In genomic region chr5:56259002-56259511, GRCh38 we compare ENCODE assay signal across 9 cellular contexts. TPM values are rescaled to one million over a fixed set of nuclear protein-coding genes. Genes with fewer than 3 reads are reported as not detected.
DNase-seq lines count a peak whose midpoint lies in the region; ATAC-seq and TF ChIP-seq lines count a peak whose summit lies in the region.
"Had no signal": no experiment of that assay in that cellular context is flagged by ENCODE, and none has a peak within 500 bp of the region (broad histone marks: within the 10 kb centered on the region; RNA-seq: fewer than 3 reads in every experiment).

No MANE protein-coding gene starts in this region.

- no peak overlapping the region for H3K27ac Mint-ChIP-seq in CD8-positive, alpha-beta T cell

- DNase-seq in ACHN: peak; percentile 28
- DNase-seq in RWPE2 (ENCODE audit: low spot score): no peak
- DNase-seq in right cardiac atrium: peak in 1 of 3 donors; percentile 30
- no peak for DNase-seq in NCI-H1694 treated with DMSO at 0.1 percent for 48 hours (lab: John Stamatoyannopoulos, UW)
- no peak for DNase-seq in CD8-positive, alpha-beta T cell
- DNase-seq in ureter (ENCODE audit: low spot score): no peak
- DNase-seq: GF-D8 had no signal

- H3K4me3 Mint-ChIP-seq in CD8-positive, alpha-beta T cell: no peak overlapping the region

- POLR2A ChIA-PET in CD8-positive, alpha-beta T cell (lab: Charles Lee): no interaction called here

- H3K27me3 ChIP-seq in RWPE2 (ENCODE audit: insufficient read depth, poor library complexity, severe bottlenecking) (no peaks in the 10 kb centered on the region), right cardiac atrium (ENCODE audit: control insufficient read depth, insufficient read depth) (no peaks in the 10 kb centered on the region)
- no peaks in the 10 kb centered on the region for H3K27me3 ChIP-seq in CD8-positive, alpha-beta T cell (ENCODE audit: insufficient read depth, low read length)

- no peak for TF ChIP-seq CTCF in RWPE2 (IDR thresholded peaks at IDR 0.05; ENCODE audit: poor library complexity, severe bottlenecking)
- TF ChIP-seq CTCF in CD8-positive, alpha-beta T cell (IDR thresholded peaks at IDR 0.05): no peak

- H3K27ac ChIP-seq in RWPE2 (ENCODE audit: poor library complexity, severe bottlenecking) (no peak overlapping the region), right cardiac atrium (ENCODE audit: low read length) (no peak overlapping the region)
- H3K27ac ChIP-seq in CD8-positive, alpha-beta T cell (ENCODE audit: low read depth, low read length): no peak overlapping the region

- intact Hi-C loops in right cardiac atrium (cut with DNase I): no loop called here
- intact Hi-C loops in CD8-positive, alpha-beta T cell (cut with DNase I, micrococcal nuclease): no loop called here

- no peaks in the 10 kb centered on the region for H3K36me3 ChIP-seq in RWPE2 (ENCODE audit: low read depth)
- H3K36me3 ChIP-seq in CD8-positive, alpha-beta T cell (ENCODE audit: insufficient read depth, low read length): no peaks in the 10 kb centered on the region

- peaks cover 3% of the 10 kb centered on the region for H3K27me3 Mint-ChIP-seq in CD8-positive, alpha-beta T cell (ENCODE audit: low read depth)

- H3K36me3 Mint-ChIP-seq in CD8-positive, alpha-beta T cell: no peaks in the 10 kb centered on the region

- H3K9me3 ChIP-seq in RWPE2 (ENCODE audit: severe bottlenecking) (no peaks in the 10 kb centered on the region), right cardiac atrium (ENCODE audit: control insufficient read depth, low read length) (no peaks in the 10 kb centered on the region)
- H3K9me3 ChIP-seq in CD8-positive, alpha-beta T cell (ENCODE audit: low read length): no peaks in the 10 kb centered on the region

- CTCF ChIA-PET in CD8-positive, alpha-beta T cell (lab: Charles Lee): interaction anchor here (1.2 kb wide), 1 partner anchor 12 kb away, joined by 3 read pairs; no protein-coding TSS in a partner anchor

- in situ Hi-C loops in ACHN (cut with HindIII; ENCODE audit: low pct_ligation_motif_present, low pct_unique_long_range_greater_than_20kb, low sequenced_read_pairs): no loop called here

- H3K4me1 Mint-ChIP-seq in CD8-positive, alpha-beta T cell (ENCODE audit: low read depth): no peaks in the 10 kb centered on the region

- no peak overlapping the region for H3K4me3 ChIP-seq in RWPE2 (ENCODE audit: severe bottlenecking)
- H3K4me3 ChIP-seq in right cardiac atrium (ENCODE audit: low read length): peak overlapping the region; percentile 20
- H3K4me3 ChIP-seq in CD8-positive, alpha-beta T cell (ENCODE audit: low read depth, low read length): no peak overlapping the region

- 24% methylated on average over 2 of the region's 2 CpGs for WGBS in right cardiac atrium

- H3K4me1 ChIP-seq in RWPE2 (ENCODE audit: insufficient read depth, poor library complexity, severe bottlenecking) (no peaks in the 10 kb centered on the region), right cardiac atrium (ENCODE audit: control insufficient read depth, insufficient read depth, low read length) (no peaks in the 10 kb centered on the region)
- no peaks in the 10 kb centered on the region for H3K4me1 ChIP-seq in CD8-positive, alpha-beta T cell (ENCODE audit: insufficient read depth, low read length)

- H3K9me3 Mint-ChIP-seq in CD8-positive, alpha-beta T cell: no peaks in the 10 kb centered on the region

- ATAC-seq in GM18870 (IDR thresholded peaks at IDR 0.05; ENCODE audit: unreplicated experiment): peak; percentile 75
- ATAC-seq in RWPE2 (ENCODE audit: low read depth): peak; percentile 93
- peak; percentile 77 to 91 for ATAC-seq in right cardiac atrium
- ATAC-seq in HG03095 (IDR thresholded peaks at IDR 0.05; ENCODE audit: unreplicated experiment): no peak
- no peak for ATAC-seq in CD8-positive, alpha-beta T cell

RNA-seq across cellular contexts. Expression of gene ANKRD55, which starts 25.9 kb away (rescaled TPM):
- under 1 TPM in 2 of 4 donors, not detected in 2; 0.20 to 0.21 TPM for total RNA-seq in right cardiac atrium
- 0.09 TPM for polyA plus RNA-seq in right cardiac atrium
- total RNA-seq in CD8-positive, alpha-beta T cell: not detected
- total RNA-seq in ureter: 0.34 TPM

Comparison
In these comparisons a context has a peak if more than half of its experiments do, and no peak if none do; other contexts are left out.
1. ATAC-seq: peak in GM18870 (single experiment), RWPE2 (single experiment) and right cardiac atrium (2 of 2); none in HG03095 (single experiment) and CD8-positive, alpha-beta T cell (single experiment).